In genomic region chr14:61493996-61494395, GRCh38 we compare ENCODE assay signal across 25 cellular contexts.
"Had no signal": no experiment of that assay in that cellular context is flagged by ENCODE, and none has a peak within 500 bp of the region (broad histone marks: within the 10 kb centered on the region; RNA-seq: fewer than 3 reads in every experiment).

No MANE protein-coding gene starts in this region.

- H3K9me3 ChIP-seq: ascending aorta, esophagus muscularis mucosa, tibial artery had no signal

- H3K4me3 ChIP-seq: ascending aorta, esophagus muscularis mucosa, lung, tibial artery had no signal

- DNase-seq: activated CD4-positive, alpha-beta T cell treated with anti-CD3 and anti-CD28 coated beads, Interleukin-2, amount 10 ng/mL, durations not matched to agents 7 days and 5 days; activated CD4-positive, CD25-positive, alpha-beta regulatory T cell; activated CD8-positive, alpha-beta memory T cell treated with anti-CD3 and anti-CD28 coated beads, Interleukin-2, amount 50 U/mL, for 4 hours; activated effector memory CD4-positive, alpha-beta T cell treated with Interleukin-2 at 50 U/mL for 16 hours; activated naive CD4-positive, alpha-beta T cell treated with anti-CD3 and anti-CD28 coated beads, Interleukin-2, amount 50 U/mL, for 16 hours; activated T-cell treated with anti-CD3 and anti-CD28 coated beads, Interleukin-2, amount 50 U/mL, for 4 hours; cerebellar nuclear complex; effector CD8-positive, alpha-beta T cell; foreskin melanocyte; glutamatergic neuron; hypothalamus; midbrain; nephron progenitor cell; stimulated activated CD4-positive, alpha-beta T cell treated with anti-CD3 and anti-CD28 coated beads, Interleukin-12 subunit alpha, Interleukin-12 subunit beta, amount 100 ng/mL, for 4 hours; stimulated activated CD4-positive, alpha-beta T cell treated with anti-CD3 and anti-CD28 coated beads, Interleukin-1b, Interleukin-23, amount 100 ng/mL, for 48 hours; stimulated activated CD8-positive, alpha-beta memory T cell treated with anti-CD3 and anti-CD28 coated beads, Interleukin-4, amount 100 ng/mL, for 48 hours; stimulated activated naive CD4-positive, alpha-beta T cell; T-helper 1 cell; T-helper 9 cell; tibial artery had no signal

- ATAC-seq: left lobe of liver had no signal

- H3K36me3 ChIP-seq: ascending aorta, esophagus muscularis mucosa, tibial artery had no signal

- H3K9me3 Mint-ChIP-seq: activated CD4-positive, alpha-beta T cell treated with anti-CD3 and anti-CD28 coated beads, Interleukin-2, amount 10 ng/mL, durations not matched to agents 7 days and 5 days; activated T-cell treated with anti-CD3 and anti-CD28 coated beads, Interleukin-2, amount 50 U/mL, for 4 hours; nephron progenitor cell had no signal

- H3K27ac Mint-ChIP-seq: activated CD4-positive, alpha-beta T cell treated with anti-CD3 and anti-CD28 coated beads, Interleukin-2, amount 10 ng/mL, durations not matched to agents 7 days and 5 days; nephron progenitor cell; progenitor cell of endocrine pancreas had no signal

- H3K27ac ChIP-seq: ascending aorta, esophagus muscularis mucosa, tibial artery had no signal

- H3K4me1 Mint-ChIP-seq: nephron progenitor cell had no signal

- H3K4me3 Mint-ChIP-seq: activated CD4-positive, alpha-beta T cell treated with anti-CD3 and anti-CD28 coated beads, Interleukin-2, amount 10 ng/mL, durations not matched to agents 7 days and 5 days; activated T-cell treated with anti-CD3 and anti-CD28 coated beads, Interleukin-2, amount 50 U/mL, for 4 hours; nephron progenitor cell had no signal

- H3K27me3 Mint-ChIP-seq: activated CD4-positive, alpha-beta T cell treated with anti-CD3 and anti-CD28 coated beads, Interleukin-2, amount 10 ng/mL, durations not matched to agents 7 days and 5 days; progenitor cell of endocrine pancreas had no signal

- H3K27me3 ChIP-seq: ascending aorta, esophagus muscularis mucosa, tibial artery had no signal
